Comparison of ENCODE assay signal across 37 cellular contexts in the genomic region with DNA sequence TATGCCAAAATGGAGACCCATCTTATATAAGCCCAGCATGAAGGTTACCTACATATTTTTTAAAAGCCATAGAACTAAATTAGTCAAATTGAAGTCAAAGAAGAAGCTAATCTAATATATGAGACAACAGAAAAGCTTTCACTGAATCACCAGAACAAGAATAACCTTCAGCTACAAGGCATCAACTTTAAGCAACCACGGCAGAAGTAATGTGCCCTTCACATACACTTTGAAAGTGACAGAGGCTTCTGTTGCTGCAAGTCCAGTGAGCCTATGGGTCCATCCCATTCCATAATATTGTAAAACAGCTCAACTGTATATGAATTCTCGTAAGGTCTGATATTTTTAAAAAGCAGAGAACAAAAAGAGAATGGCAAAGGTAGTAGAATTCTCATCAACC. TPM values are rescaled to one million over a fixed set of nuclear protein-coding genes. Genes with fewer than 3 reads are reported as not detected.
"Had no signal": no experiment of that assay in that cellular context is flagged by ENCODE, and none has a peak within 500 bp of the region (broad histone marks: within the 10 kb centered on the region; RNA-seq: fewer than 3 reads in every experiment).

No MANE protein-coding gene starts in this region.

- DNase-seq: activated CD4-positive, alpha-beta memory T cell treated with anti-CD3 and anti-CD28 coated beads, Interleukin-2, amount 10 ng/mL, durations not matched to agents 7 days and 5 days; activated CD4-positive, alpha-beta T cell treated with anti-CD3 and anti-CD28 coated beads for 1 hour; activated CD4-positive, alpha-beta T cell treated with anti-CD3 and anti-CD28 coated beads for 48 hours; activated CD4-positive, CD25-positive, alpha-beta regulatory T cell; activated CD8-positive, alpha-beta memory T cell treated with anti-CD3 and anti-CD28 coated beads for 24 hours; activated CD8-positive, alpha-beta memory T cell treated with anti-CD3 and anti-CD28 coated beads, Interleukin-2, amount 10 ng/mL, durations not matched to agents 7 days and 5 days; activated CD8-positive, alpha-beta memory T cell treated with anti-CD3 and anti-CD28 coated beads, Interleukin-2, amount 50 U/mL, for 48 hours; activated effector memory CD4-positive, alpha-beta T cell treated with anti-CD3 and anti-CD28 coated beads, Interleukin-2, amount 50 U/mL, for 16 hours; activated naive CD4-positive, alpha-beta T cell; activated naive CD4-positive, alpha-beta T cell treated with anti-CD3 and anti-CD28 coated beads, Interleukin-2, amount 50 U/mL, for 16 hours; activated naive CD8-positive, alpha-beta T cell treated with anti-CD3 and anti-CD28 coated beads for 36 hours; activated T-cell treated with anti-CD3 and anti-CD28 coated beads, Interleukin-2, amount 50 U/mL, for 72 hours; amniotic stem cell; aorta; brain microvascular endothelial cell; Karpas-422; KBM-7; NCI-H1048; NCI-H1105 treated with DMSO at 0.1 percent for 48 hours; NCI-H1436; NCI-H1694; NCI-H1930; NCI-H2081 treated with DMSO at 0.1 percent for 48 hours; NCI-H226; NCI-H446 treated with DMSO at 0.1 percent for 48 hours; NCI-H524; NCI-H69; PC-9; SHP77; SJCRH30; T1000; WERI-Rb-1 had no signal

- H3K4me2 ChIP-seq: PC-9 had no signal

- H3K9me3 ChIP-seq: SJCRH30 had no signal

- H3K4me3 ChIP-seq: PC-9, SJCRH30, SK-N-MC had no signal

- H3K36me3 ChIP-seq: brain microvascular endothelial cell, SJCRH30, WERI-Rb-1 had no signal

- H3K27me3 ChIP-seq: brain microvascular endothelial cell, SJCRH30 had no signal

- H2AFZ ChIP-seq: PC-9 had no signal

- ATAC-seq: activated CD8-positive, alpha-beta memory T cell treated with anti-CD3 and anti-CD28 coated beads, Interleukin-2, amount 10 ng/mL, durations not matched to agents 7 days and 5 days; activated T-cell treated with anti-CD3 and anti-CD28 coated beads, Interleukin-2, amount 50 U/mL, for 72 hours; activated T-helper 17 cell treated with anti-CD3 and anti-CD28 coated beads, Interleukin-2, amount 50 U/mL, for 72 hours had no signal

- H3K27ac ChIP-seq: brain microvascular endothelial cell, PC-9, RWPE1, SJCRH30, SK-N-MC, WERI-Rb-1 had no signal

RNA-seq across cellular contexts. Expression of gene CTNNA3, which starts 36.5 kb away (rescaled TPM):
- total RNA-seq: activated naive CD8-positive, alpha-beta T cell treated with anti-CD3 and anti-CD28 coated beads for 36 hours; OCI-LY7; PC-9; T-helper 1 cell treated with Interleukin-12 subunit alpha and Interleukin-12 subunit beta and Interleukin-4 antibody, amounts not matched to agents 30 ng/mL and 1 ng/mL, for 36 hours had no signal
